ENCODE assay signal across 9 cellular contexts in genomic region chr2:241878007-241878970, GRCh38. TPM values are rescaled to one million over a fixed set of nuclear protein-coding genes. Genes with fewer than 3 reads are reported as not detected.
DNase-seq lines count a peak whose midpoint lies in the region; ATAC-seq, FAIRE-seq and TF ChIP-seq lines count a peak whose summit lies in the region.
"Had no signal": no experiment of that assay in that cellular context is flagged by ENCODE, and none has a peak within 500 bp of the region (broad histone marks: within the 10 kb centered on the region; RNA-seq: fewer than 3 reads in every experiment).

No MANE protein-coding gene starts in this region.

- intact Hi-C loops in kidney (cut with DNase I) = loop anchor here (10.0 kb wide), 1 partner anchor 143 kb away; the partner anchor contains the start of gene D2HGDH

- H3K36me3 ChIP-seq in WERI-Rb-1 (no peaks in the 10 kb centered on the region), brain microvascular endothelial cell (replicated peaks) (no peaks in the 10 kb centered on the region), kidney (ENCODE audit: control insufficient read depth in 1 of 2, insufficient read depth in 2 of 2, low read length in 2 of 2) (no peaks in the 10 kb centered on the region)

- no peak for ATAC-seq in HG03469 (IDR thresholded peaks at IDR 0.05; ENCODE audit: unreplicated experiment)

- H3K4me3 ChIP-seq in WERI-Rb-1 (ENCODE audit: low read depth, low read length) = no peak overlapping the region
- H3K4me3 ChIP-seq in brain microvascular endothelial cell (ENCODE audit: low read depth, low read length) = no peak overlapping the region
- H3K4me3 ChIP-seq in kidney (ENCODE audit: low read length in 2 of 2) = no peak overlapping the region

- TF ChIP-seq CTCF in WERI-Rb-1 (IDR thresholded peaks at IDR 0.05; ENCODE audit: low read depth, low read length) (peak; percentile 76), brain microvascular endothelial cell (IDR thresholded peaks at IDR 0.05; ENCODE audit: low read depth, low read length, missing control alignments) (peak; percentile 82), kidney (IDR thresholded peaks at IDR 0.05; ENCODE audit: borderline replicate concordance, extremely low read depth, insufficient read depth) (peak; percentile 82)

- peak; percentile 91 for DNase-seq in DMS 273 (lab: John Stamatoyannopoulos, UW; ENCODE audit: unreplicated experiment)
- no peak for DNase-seq in DMS 273 treated with DMSO at 0.1 percent for 48 hours (lab: John Stamatoyannopoulos, UW)
- peak; percentile 62 to 80 for DNase-seq in NCI-H1930 (lab: John Stamatoyannopoulos, UW)
- DNase-seq in WERI-Rb-1 = peak; percentile 81
- DNase-seq in brain microvascular endothelial cell = peak; percentile 45
- peak; percentile 89 for DNase-seq in kidney
- DNase-seq in stimulated activated CD4-positive, alpha-beta T cell treated with anti-CD3 and anti-CD28 coated beads, Interleukin-2, amount 100 ng/mL, for 4 hours (ENCODE audit: low read depth) = peak; percentile 66

- H3K4me1 ChIP-seq in kidney (ENCODE audit: control insufficient read depth in 1 of 2, insufficient read depth in 1 of 2, low read depth in 1 of 2, low read length in 2 of 2) = peaks cover 0 to 13% of the 10 kb centered on the region in 2 donors

- H3K9ac ChIP-seq in kidney (ENCODE audit: low read length in 2 of 2) = no peak overlapping the region

- in situ Hi-C loops in brain microvascular endothelial cell (cut with HindIII; ENCODE audit: low pct_ligation_motif_present, low sequenced_read_pairs) = no loop called here

- H3K27ac ChIP-seq in WERI-Rb-1 (no peak overlapping the region), brain microvascular endothelial cell (no peak overlapping the region), kidney (ENCODE audit: low read depth in 2 of 2, low read length in 2 of 2) (no peak overlapping the region)

- no peak for FAIRE-seq in kidney (lab: Jason Lieb, UNC)
- FAIRE-seq: A204.1 had no signal

- H3K27me3 ChIP-seq in WERI-Rb-1 (ENCODE audit: insufficient read depth, low read depth, severe bottlenecking) (no peaks in the 10 kb centered on the region), brain microvascular endothelial cell (replicated peaks) (no peaks in the 10 kb centered on the region)

- H3K9me3 ChIP-seq in WERI-Rb-1 (ENCODE audit: severe bottlenecking) = peaks cover 5% of the 10 kb centered on the region
- no peaks in the 10 kb centered on the region for H3K9me3 ChIP-seq in kidney (ENCODE audit: control insufficient read depth in 1 of 2, low read length in 2 of 2)

RNA-seq across cellular contexts. Expression of gene RTP5, which starts 8.8 kb away (rescaled TPM):
- total RNA-seq in kidney = 0.13 TPM
- polyA plus RNA-seq in kidney (ENCODE audit: insufficient read depth, low read depth, low replicate concordance) = not detected

RNA-seq across cellular contexts. Expression of gene PDCD1, which starts 19.6 kb away (rescaled TPM):
- 1.6 TPM for total RNA-seq in kidney
- 0.49 TPM for polyA plus RNA-seq in kidney (ENCODE audit: insufficient read depth, low read depth, low replicate concordance)
